In the genomic region with DNA sequence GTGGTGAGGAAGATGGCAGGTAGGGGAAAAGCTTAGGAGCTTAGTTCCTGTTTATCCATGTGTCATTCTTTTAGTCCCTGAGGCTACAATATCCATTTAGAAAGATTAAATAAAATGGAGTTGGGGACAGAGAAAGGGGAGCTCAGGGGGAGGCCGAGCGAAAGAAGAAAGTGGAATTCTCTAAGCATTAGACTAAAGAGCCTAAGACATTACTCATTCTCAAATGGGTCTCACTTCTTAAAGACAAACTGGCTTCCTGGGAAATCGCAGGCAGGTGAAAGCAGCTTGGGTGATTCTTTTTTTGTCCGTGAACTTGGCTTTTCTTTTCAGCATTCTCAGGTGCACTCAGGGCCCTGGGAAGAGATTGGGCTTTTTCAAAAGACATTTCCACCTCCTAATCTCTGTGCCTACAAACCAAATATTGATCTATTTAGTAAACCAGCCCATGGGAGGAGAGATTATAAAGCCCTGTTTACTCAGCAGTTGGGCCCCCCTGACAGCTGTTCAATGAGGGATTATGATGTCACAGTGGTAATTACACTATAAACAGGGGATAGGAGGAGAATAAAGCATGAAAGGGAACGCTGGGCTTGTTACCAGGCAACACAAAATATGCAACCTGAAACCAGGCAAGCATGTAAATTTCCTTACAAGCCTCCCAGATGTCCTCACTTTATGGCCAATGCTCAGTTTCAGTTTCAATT, we compare ENCODE assay signal across 8 cellular contexts.
DNase-seq lines count a peak whose midpoint lies in the region; ATAC-seq and TF ChIP-seq lines count a peak whose summit lies in the region.

No MANE protein-coding gene starts in this region.

- no peak for TF ChIP-seq EP300 in esophagus muscularis mucosa (IDR thresholded peaks at IDR 0.05)

- H2AFZ ChIP-seq in osteoblast (ENCODE audit: low read length) = peak overlapping the region; percentile 75

- H3K27ac Mint-ChIP-seq in CD14-positive monocyte = peak overlapping the region; percentile 81 to 94 (median 92)

- H3K36me3 Mint-ChIP-seq in CD14-positive monocyte = no peaks in the 10 kb centered on the region

- H3K27me3 Mint-ChIP-seq in CD14-positive monocyte (ENCODE audit: low read depth in 3 of 3) = peaks cover 0 to 3% (median 0%) of the 10 kb centered on the region in 3 donors

- H3K4me2 ChIP-seq in osteoblast (ENCODE audit: insufficient read depth, low read length) = peak overlapping the region; percentile 84

- intact Hi-C loops in CD14-positive monocyte (cut with micrococcal nuclease) (loop anchor here (5.0 to 10.0 kb wide), 2 partner anchors 804 to 807 kb away; no protein-coding TSS in a partner anchor), esophagus muscularis mucosa (cut with DNase I) (loop anchor here (5.0 kb wide), 2 partner anchors 629 to 789 kb away; no protein-coding TSS in a partner anchor)

- H3K4me1 Mint-ChIP-seq in CD14-positive monocyte = peaks cover 38% of the 10 kb centered on the region

- DNase-seq in CD14-positive monocyte (ENCODE audit: low spot score) (no peak), NT2/D1 (ENCODE audit: low read depth, low spot score) (peak; percentile 27), esophagus muscularis mucosa (ENCODE audit: extremely low spot score) (no peak), osteoblast (ENCODE audit: insufficient read length, low spot score, missing footprints) (peak; percentile 86)

- H3K27ac ChIP-seq in esophagus muscularis mucosa (replicated peaks in 1 of 4) (peak overlapping the region; percentile 2 to 48 (median 32)), osteoblast (ENCODE audit: low read depth, low read length) (peak overlapping the region; percentile 60)

- H3K36me3 ChIP-seq in NT2/D1 (ENCODE audit: insufficient read depth, insufficient read length, low read length) (no peaks in the 10 kb centered on the region), esophagus muscularis mucosa (no peaks in the 10 kb centered on the region), osteoblast (ENCODE audit: insufficient read depth, low read length) (no peaks in the 10 kb centered on the region)

- peak; percentile 59 for ATAC-seq in HG02981 (IDR thresholded peaks at IDR 0.05; ENCODE audit: unreplicated experiment)
- ATAC-seq in HG03039 (IDR thresholded peaks at IDR 0.05; ENCODE audit: unreplicated experiment) = no peak
- no peak for ATAC-seq in GM18519 (IDR thresholded peaks at IDR 0.05; ENCODE audit: low FRiP score, unreplicated experiment)
- no peak for ATAC-seq in GM21529 (IDR thresholded peaks at IDR 0.05; ENCODE audit: unreplicated experiment)

- H3K4me3 Mint-ChIP-seq in CD14-positive monocyte = peak overlapping the region; percentile 72 to 85

- TF ChIP-seq CTCF in CD14-positive monocyte (IDR thresholded peaks at IDR 0.05) (no peak), esophagus muscularis mucosa (IDR thresholded peaks at IDR 0.05) (no peak), osteoblast (IDR thresholded peaks at IDR 0.05; ENCODE audit: extremely low read depth, low read depth, low read length) (no peak)

- H3K9me3 ChIP-seq in NT2/D1 (ENCODE audit: insufficient read depth, low read length) = no peaks in the 10 kb centered on the region
- no peaks in the 10 kb centered on the region for H3K9me3 ChIP-seq in esophagus muscularis mucosa
- no peaks in the 10 kb centered on the region for H3K9me3 ChIP-seq in osteoblast (ENCODE audit: low read depth, low read length)

- WGBS in esophagus muscularis mucosa = 66% methylated on average over 5 of the region's 5 CpGs

- H3K27me3 ChIP-seq in NT2/D1 (ENCODE audit: insufficient read depth, insufficient read length) = no peaks in the 10 kb centered on the region
- no peaks in the 10 kb centered on the region for H3K27me3 ChIP-seq in esophagus muscularis mucosa
- no peaks in the 10 kb centered on the region for H3K27me3 ChIP-seq in osteoblast (ENCODE audit: insufficient read depth, low read length)

- TF ChIP-seq POLR2A in esophagus muscularis mucosa (IDR thresholded peaks at IDR 0.05; ENCODE audit: low read depth) = no peak

- H3K4me1 ChIP-seq in NT2/D1 (ENCODE audit: insufficient read depth, insufficient read length) (peaks cover 3% of the 10 kb centered on the region), esophagus muscularis mucosa (peaks cover 5 to 13% (median 11%) of the 10 kb centered on the region in 4 donors), osteoblast (ENCODE audit: insufficient read depth, low read length) (peaks cover 12% of the 10 kb centered on the region)

- H3K9me3 Mint-ChIP-seq in CD14-positive monocyte = peaks cover 3 to 9% (median 5%) of the 10 kb centered on the region in 7 donors

- no peak overlapping the region for H3K9ac ChIP-seq in NT2/D1 (ENCODE audit: insufficient read length, low read depth)

- H4K20me1 ChIP-seq in osteoblast (ENCODE audit: insufficient read depth, low read length) = no peaks in the 10 kb centered on the region

- no peaks in the 10 kb centered on the region for H3K79me2 ChIP-seq in osteoblast (ENCODE audit: insufficient read depth, low read length)

- H3K4me3 ChIP-seq in NT2/D1 (ENCODE audit: insufficient read length, low read depth) = no peak overlapping the region
- peak overlapping the region in 3 of 4 donors; percentile 6 to 38 (median 17) for H3K4me3 ChIP-seq in esophagus muscularis mucosa
- peak overlapping the region; percentile 60 for H3K4me3 ChIP-seq in osteoblast (ENCODE audit: insufficient read depth, low read length)

Comparison
In these comparisons a context has a peak if more than half of its experiments do, and no peak if none do; other contexts are left out.
1. DNase-seq: peak in NT2/D1 (single experiment) and osteoblast (single experiment); none in CD14-positive monocyte (single experiment) and esophagus muscularis mucosa (single experiment).